ENCODE assay signal across 8 cellular contexts in genomic region chr20:26010224-26010941, GRCh38.
DNase-seq lines count a peak whose midpoint lies in the region; ATAC-seq and TF ChIP-seq lines count a peak whose summit lies in the region.
"Not testable (repeated sequence)": the region's sequence is repeated elsewhere in the genome, so short reads cannot be mapped to it uniquely, and the experiment has no call there.

No MANE protein-coding gene starts in this region.

- peak overlapping the region; percentile 51 for H3K4me3 ChIP-seq in fibroblast of mammary gland (ENCODE audit: control insufficient read depth, low read depth, low read length)
- peak overlapping the region; percentile 63 for H3K4me3 ChIP-seq in lung
- peak overlapping the region; percentile 63 to 67 for H3K4me3 ChIP-seq in tibial artery

- not testable (repeated sequence) for H3K36me3 Mint-ChIP-seq in activated CD4-positive, alpha-beta T cell treated with anti-CD3 and anti-CD28 coated beads for 36 hours (ENCODE audit: low read depth); brain

- peak; percentile 70 for DNase-seq in Caki2 (ENCODE audit: low read depth)
- peak; percentile 12 for DNase-seq in LHCN-M2 (ENCODE audit: low read depth)
- not testable (repeated sequence) for DNase-seq in activated CD4-positive, alpha-beta T cell treated with anti-CD3 and anti-CD28 coated beads for 36 hours; fibroblast of mammary gland (ENCODE audit: low read depth); lung (ENCODE audit: low spot score)
- peak; percentile 41 for DNase-seq in pons (ENCODE audit: low spot score)
- peak in 1 of 2 donors; percentile 39 for DNase-seq in tibial artery

- in situ Hi-C loops in Caki2 (cut with HindIII; ENCODE audit: low pct_unique_long_range_greater_than_20kb, low sequenced_read_pairs): not testable (repeated sequence)

- CTCF ChIA-PET in activated CD4-positive, alpha-beta T cell treated with anti-CD3 and anti-CD28 coated beads for 36 hours (lab: Charles Lee): not testable (repeated sequence)

- ATAC-seq in activated CD4-positive, alpha-beta T cell treated with anti-CD3 and anti-CD28 coated beads for 36 hours; lung (ENCODE audit: insufficient read depth, low FRiP score): not testable (repeated sequence)

- not testable (repeated sequence) for H3K36me3 ChIP-seq in lung (ENCODE audit: control insufficient read depth in 2 of 2, insufficient read depth in 2 of 2, low read length in 2 of 2); tibial artery

- POLR2A ChIA-PET in activated CD4-positive, alpha-beta T cell treated with anti-CD3 and anti-CD28 coated beads for 36 hours (lab: Charles Lee): not testable (repeated sequence)

- not testable (repeated sequence) for H3K27me3 Mint-ChIP-seq in activated CD4-positive, alpha-beta T cell treated with anti-CD3 and anti-CD28 coated beads for 36 hours; brain

- not testable (repeated sequence) for H3K4me1 Mint-ChIP-seq in activated CD4-positive, alpha-beta T cell treated with anti-CD3 and anti-CD28 coated beads for 36 hours
- peaks cover 18% of the 10 kb centered on the region for H3K4me1 Mint-ChIP-seq in brain

- H3K27me3 ChIP-seq in lung (ENCODE audit: control insufficient read depth, insufficient read depth); tibial artery: not testable (repeated sequence)

- WGBS in lung, 2 donors: 6 to 16% methylated on average over 9 of the region's 13 CpGs

- not testable (repeated sequence) for TF ChIP-seq CTCF in brain (conservative IDR thresholded peaks at IDR 0.05); fibroblast of mammary gland (conservative IDR thresholded peaks at IDR 0.05; ENCODE audit: control insufficient read depth, insufficient read depth, low read depth, low read length); lung (IDR thresholded peaks at IDR 0.05; ENCODE audit: control extremely low read depth, extremely low read depth); tibial artery (IDR thresholded peaks at IDR 0.05)

- H3K27ac Mint-ChIP-seq in activated CD4-positive, alpha-beta T cell treated with anti-CD3 and anti-CD28 coated beads for 36 hours: peak overlapping the region; percentile 84
- peak overlapping the region; percentile 76 to 97 (median 93) for H3K27ac Mint-ChIP-seq in brain

- peak overlapping the region; percentile 88 for H3K4me3 Mint-ChIP-seq in activated CD4-positive, alpha-beta T cell treated with anti-CD3 and anti-CD28 coated beads for 36 hours
- peak overlapping the region; percentile 45 to 93 (median 85) for H3K4me3 Mint-ChIP-seq in brain

- intact Hi-C loops in activated CD4-positive, alpha-beta T cell treated with anti-CD3 and anti-CD28 coated beads for 36 hours (cut with DNase I, micrococcal nuclease); tibial artery (cut with DNase I; ENCODE audit: low total_unique reads): not testable (repeated sequence)

- H3K27ac ChIP-seq in lung (ENCODE audit: low read depth in 1 of 2, low read length in 1 of 2) (peak overlapping the region; percentile 92 to 95), tibial artery (peak overlapping the region; percentile 75 to 82)

- not testable (repeated sequence) for H3K9me3 Mint-ChIP-seq in activated CD4-positive, alpha-beta T cell treated with anti-CD3 and anti-CD28 coated beads for 36 hours (ENCODE audit: low read depth); brain

- not testable (repeated sequence) for H3K9me3 ChIP-seq in lung (ENCODE audit: control insufficient read depth in 2 of 2, insufficient read depth in 1 of 2, low read length in 1 of 2); tibial artery

- not testable (repeated sequence) for H3K4me1 ChIP-seq in lung (ENCODE audit: control insufficient read depth in 2 of 2, insufficient read depth in 2 of 2, low read length in 2 of 2); tibial artery
